Comparison of ENCODE assay signal across 9 cellular contexts in genomic region chr13:107141767-107142166, GRCh38.
"Had no signal": no experiment of that assay in that cellular context is flagged by ENCODE, and none has a peak within 500 bp of the region (broad histone marks: within the 10 kb centered on the region; RNA-seq: fewer than 3 reads in every experiment).

No MANE protein-coding gene starts in this region.

- H3K27ac Mint-ChIP-seq: HFFc6 had no signal

- H3K27ac ChIP-seq: GM23248, HL-60 had no signal

- H3K4me1 ChIP-seq: HAP-1 had no signal

- ATAC-seq: HCT116, K562 had no signal

- H3K9me3 ChIP-seq: HAP-1 had no signal

- H3K4me3 ChIP-seq: GM23248, HAP-1, K562 had no signal

- FAIRE-seq: K562 had no signal

- H2AFZ ChIP-seq: GM23248 had no signal

- H3K4me3 Mint-ChIP-seq: HFFc6 had no signal

- H3K36me3 ChIP-seq: HAP-1 had no signal

- DNase-seq: GM23248, GOT3, H7, HFFc6, IMR-90 had no signal

- H3K9ac ChIP-seq: GM23248 had no signal
